Comparison of ENCODE assay signal across 8 cellular contexts in the genomic region with DNA sequence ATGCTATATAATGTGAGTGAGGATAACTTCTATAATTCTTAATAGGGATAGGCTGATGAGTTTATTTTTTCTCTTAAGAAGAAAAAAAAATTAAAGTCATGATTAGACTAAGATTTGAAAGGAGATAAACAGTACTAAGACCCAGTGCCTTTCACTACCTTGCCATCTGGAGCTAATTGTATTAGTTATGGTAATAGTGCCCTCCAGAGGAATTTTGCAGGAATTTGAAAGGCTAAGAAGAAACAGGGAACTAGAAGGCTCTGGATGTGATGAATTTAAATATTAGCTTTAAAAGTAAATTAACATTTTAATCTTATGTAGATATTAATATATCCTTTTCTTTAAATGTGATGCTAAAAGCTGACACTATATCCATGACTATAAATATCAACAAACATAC. TPM values are rescaled to one million over a fixed set of nuclear protein-coding genes. Genes with fewer than 3 reads are reported as not detected.
A peak's percentile ranks its signal among the peaks of the same experiment; 100 is the strongest.
DNase-seq lines count a peak whose midpoint lies in the region; ATAC-seq and TF ChIP-seq lines count a peak whose summit lies in the region.

No MANE protein-coding gene starts in this region.

- no peak for TF ChIP-seq POLR2A in Peyer's patch (IDR thresholded peaks at IDR 0.05)
- no peak for TF ChIP-seq POLR2A in upper lobe of left lung (IDR thresholded peaks at IDR 0.05)

- H3K4me1 ChIP-seq in Peyer's patch (no peaks in the 10 kb centered on the region), foreskin keratinocyte (no peaks in the 10 kb centered on the region), upper lobe of left lung (no peaks in the 10 kb centered on the region)

- H3K36me3 ChIP-seq in Peyer's patch = no peaks in the 10 kb centered on the region
- no peaks in the 10 kb centered on the region for H3K36me3 ChIP-seq in upper lobe of left lung

- no peak for TF ChIP-seq EP300 in upper lobe of left lung (IDR thresholded peaks at IDR 0.05)

- DNase-seq in HT1080 (ENCODE audit: low read depth) (peak; percentile 17), Peyer's patch (no peak), foreskin keratinocyte (peak in 1 of 2 donors; percentile 29), upper lobe of left lung (no peak)

- peak; percentile 78 for ATAC-seq in foreskin keratinocyte
- peak in 1 of 2 donors; percentile 67 for ATAC-seq in upper lobe of left lung (ENCODE audit: low FRiP score in 2 of 2)
- ATAC-seq in HG03439 (IDR thresholded peaks at IDR 0.05; ENCODE audit: unreplicated experiment) = no peak
- no peak for ATAC-seq in GM21423 (IDR thresholded peaks at IDR 0.05; ENCODE audit: unreplicated experiment)
- ATAC-seq in GM18520 (IDR thresholded peaks at IDR 0.05; ENCODE audit: unreplicated experiment) = no peak

- TF ChIP-seq CTCF in C4-2B (conservative IDR thresholded peaks at IDR 0.05) = peak; percentile 59
- peak in 4 of 6 experiments; percentile 34 to 75 (median 70) for TF ChIP-seq CTCF in Peyer's patch (IDR thresholded peaks at IDR 0.05)
- TF ChIP-seq CTCF in foreskin keratinocyte (conservative IDR thresholded peaks at IDR 0.05) = peak; percentile 80
- peak in 4 of 6 experiments; percentile 20 to 37 (median 20) for TF ChIP-seq CTCF in upper lobe of left lung (IDR thresholded peaks at IDR 0.05)

- H3K27me3 ChIP-seq in Peyer's patch (no peaks in the 10 kb centered on the region), foreskin keratinocyte (no peaks in the 10 kb centered on the region), upper lobe of left lung (no peaks in the 10 kb centered on the region)

- H3K9me3 ChIP-seq in Peyer's patch (no peaks in the 10 kb centered on the region), upper lobe of left lung (no peaks in the 10 kb centered on the region)

- no peak overlapping the region for H3K4me3 ChIP-seq in Peyer's patch
- no peak overlapping the region for H3K4me3 ChIP-seq in upper lobe of left lung

- H3K27ac ChIP-seq in C4-2B (no peak overlapping the region), Peyer's patch (no peak overlapping the region), foreskin keratinocyte (no peak overlapping the region), upper lobe of left lung (no peak overlapping the region)

RNA-seq across cellular contexts. Expression of a gene that starts 36.6 kb away (rescaled TPM):
- total RNA-seq in HT1080 (2014; rRNA removed; shearing (Covaris generic)) = not detected in 2 replicates
- polyA plus RNA-seq in HT1080 (2015; cell fraction: cytosol; rRNA removed) = 0.05 TPM in 1 of 2 replicates, not detected in the other
- 0.05 TPM in 1 of 2 replicates, not detected in the other for polyA plus RNA-seq in HT1080 (2015; cell fraction: nucleus; rRNA removed)
- 10 to 100 TPM in 3 of 4 donors, 1 to 10 TPM in 1; 4.1 to 32.1 (median 24.6) TPM for total RNA-seq in Peyer's patch
- 0.34 and 1.2 TPM in 2 replicates for total RNA-seq in foreskin keratinocyte
- 0.13 and 0.55 TPM in 2 replicates for polyA plus RNA-seq in foreskin keratinocyte
- total RNA-seq in upper lobe of left lung = 1 to 10 TPM in 2 of 6 donors, under 1 TPM in 3, not detected in 1; 0.33 to 3.1 (median 0.39) TPM

Comparison
In these comparisons a context has a peak if more than half of its experiments do, and no peak if none do; other contexts are left out.
1. CTCF ChIP-seq: peak in every context shown above with its lines; median percentile 80 in foreskin keratinocyte; 70 in Peyer's patch; 59 in C4-2B; 20 in upper lobe of left lung.